In genomic region chr5:143977891-143978448, GRCh38 we compare ENCODE assay signal across 19 cellular contexts.
DNase-seq lines count a peak whose midpoint lies in the region; ATAC-seq, FAIRE-seq and TF ChIP-seq lines count a peak whose summit lies in the region.
"Had no signal": no experiment of that assay in that cellular context is flagged by ENCODE, and none has a peak within 500 bp of the region (broad histone marks: within the 10 kb centered on the region; RNA-seq: fewer than 3 reads in every experiment).

No MANE protein-coding gene starts in this region.

- H3K9me3 ChIP-seq in A549 = no peaks in the 10 kb centered on the region
- H3K9me3 ChIP-seq: psoas muscle had no signal

- TF ChIP-seq RAD21 in A549 (conservative IDR thresholded peaks at IDR 0.05 in 1 of 2, IDR thresholded peaks at IDR 0.05 in 1 of 2) = no peak

- H3K27ac ChIP-seq in A549 = no peak overlapping the region
- H3K27ac ChIP-seq in RWPE1 = no peak overlapping the region
- H3K27ac ChIP-seq: cardiac muscle cell, psoas muscle had no signal

- no peak for TF ChIP-seq POLR2A in A549 (IDR thresholded peaks at IDR 0.05; ENCODE audit: low read length)

- H3K4me2 ChIP-seq in A549 = peak overlapping the region; percentile 44; the same call in 2 of the 3 replicates

- no peak for TF ChIP-seq EP300 in A549 (IDR thresholded peaks at IDR 0.05)

- FAIRE-seq in A549 (lab: Jason Lieb, UNC) = no peak

- DNase-seq in A549 (ENCODE audit: low read depth in 1 of 2, low spot score in 1 of 2) = peak in 1 of 2 experiments; percentile 30
- peak; percentile 47 for DNase-seq in HPDE6-E6E7 (ENCODE audit: extremely low spot score)
- DNase-seq in RWPE1 (ENCODE audit: low spot score) = peak; percentile 84
- peak; percentile 21 for DNase-seq in fibroblast of pulmonary artery (ENCODE audit: low read depth)
- DNase-seq in NCI-H187 (lab: John Stamatoyannopoulos, UW) = no peak
- DNase-seq in retina = no peak
- DNase-seq in NCI-H1105 treated with DMSO at 0.1 percent for 48 hours (lab: John Stamatoyannopoulos, UW) = no peak
- DNase-seq: activated CD4-positive, alpha-beta T cell treated with anti-CD3 and anti-CD28 coated beads for 1 hour; activated naive CD8-positive, alpha-beta T cell treated with anti-CD3 and anti-CD28 coated beads, Interleukin-2, amount 50 U/mL, for 24 hours; DMS153; HFFc6; KBM-7; NCI-H1092 treated with DMSO at 0.1 percent for 48 hours; NCI-H2107; psoas muscle had no signal

- ATAC-seq in A549 (no peak), GM21367 (IDR thresholded peaks at IDR 0.05; ENCODE audit: unreplicated experiment) (no peak)
- ATAC-seq: activated naive CD8-positive, alpha-beta T cell treated with anti-CD3 and anti-CD28 coated beads, Interleukin-2, amount 50 U/mL, for 24 hours; activated T-helper 17 cell treated with anti-CD3 and anti-CD28 coated beads, Interleukin-2, amount 50 U/mL, for 72 hours; esophagus mucosa; psoas muscle had no signal

- POLR2A ChIA-PET in A549 (lab: Yijun Ruan, JAX) (no interaction called here), RWPE1 (lab: Yijun Ruan, JAX; ENCODE audit: low non-redundant PET) (no interaction called here)

- TF ChIP-seq CTCF in A549 (IDR thresholded peaks at IDR 0.05) (no peak), RWPE1 (conservative IDR thresholded peaks at IDR 0.05; ENCODE audit: low read depth) (no peak), fibroblast of pulmonary artery (IDR thresholded peaks at IDR 0.05; ENCODE audit: low read length, missing control alignments) (no peak)

- peaks cover 11% of the 10 kb centered on the region; the same call in 2 of the 3 replicates for H3K4me1 ChIP-seq in A549
- H3K4me1 ChIP-seq: psoas muscle had no signal

- H3K4me3 ChIP-seq in A549 (no peak overlapping the region), fibroblast of pulmonary artery (replicated peaks; ENCODE audit: low read depth, low read length) (no peak overlapping the region)
- H3K4me3 ChIP-seq: cardiac muscle cell, psoas muscle had no signal

- CTCF ChIA-PET in A549 (lab: Yijun Ruan, JAX) (interaction anchor here (0.7 to 1.6 kb wide), 3 partner anchors 10 to 153 kb away, joined by 3 read pairs; no protein-coding TSS in a partner anchor), RWPE1 (lab: Yijun Ruan, JAX) (interaction anchor here (0.7 to 1.4 kb wide), 3 partner anchors 10 to 1062 kb away, joined by 3 to 6 read pairs (median 4); no protein-coding TSS in a partner anchor)

- 3% methylated on average over 1 of the region's 1 CpG for WGBS in A549 (ENCODE audit: missing lambda C conversion rate)

TF ChIP-seq in A549, 52 proteins besides CTCF, POLR2A, EP300 and RAD21:
- TF ChIP-seq MAFK (IDR thresholded peaks at IDR 0.05; ENCODE audit: partially characterized antibody) (peak; percentile 63), GATA3 (IDR thresholded peaks at IDR 0.05; ENCODE audit: borderline replicate concordance) (peak; percentile 56; the same call in 1 of the 2 replicates), FOSB (CRISPR knock-in tag; IDR thresholded peaks at IDR 0.05) (no peak), FOSL2 (IDR thresholded peaks at IDR 0.05) (no peak), FOSL2 (CRISPR knock-in tag; IDR thresholded peaks at IDR 0.05) (peak; percentile 7; the same call in 1 of the 2 replicates), EHMT2 (IDR thresholded peaks at IDR 0.05; ENCODE audit: low read depth) (no peak), PBX3 (IDR thresholded peaks at IDR 0.05) (no peak), TP53 (CRISPR knock-in tag; IDR thresholded peaks at IDR 0.05) (no peak), MAZ (IDR thresholded peaks at IDR 0.05; ENCODE audit: borderline replicate concordance, low read depth, low read length) (no peak), NR3C1 (IDR thresholded peaks at IDR 0.05) (no peak), ZC3H11A (IDR thresholded peaks at IDR 0.05) (no peak), TFCP2L1 (CRISPR knock-in tag; IDR thresholded peaks at IDR 0.05) (no peak), KDM1A (IDR thresholded peaks at IDR 0.05; ENCODE audit: low read depth) (no peak), CBX8 (IDR thresholded peaks at IDR 0.05) (no peak), RARB (CRISPR knock-in tag; IDR thresholded peaks at IDR 0.05) (no peak), KDM5A (IDR thresholded peaks at IDR 0.05) (no peak), JUNB (IDR thresholded peaks at IDR 0.05) (no peak), NPAS2 (CRISPR knock-in tag; IDR thresholded peaks at IDR 0.05; ENCODE audit: borderline replicate concordance) (no peak), CBX2 (IDR thresholded peaks at IDR 0.05; ENCODE audit: borderline replicate concordance, low read depth) (no peak), NFE2L2 (conservative IDR thresholded peaks at IDR 0.05; ENCODE audit: low read length) (no peak), USF2 (IDR thresholded peaks at IDR 0.05) (no peak), BHLHE40 (IDR thresholded peaks at IDR 0.05; ENCODE audit: low read depth, low read length) (no peak), ZFP36 (IDR thresholded peaks at IDR 0.05; ENCODE audit: borderline replicate concordance, partially characterized antibody) (no peak), PHF8 (IDR thresholded peaks at IDR 0.05; ENCODE audit: borderline replicate concordance, low read depth) (no peak), MAX (IDR thresholded peaks at IDR 0.05) (no peak), ELK1 (IDR thresholded peaks at IDR 0.05; ENCODE audit: low read depth, low read length) (no peak), SMC3 (IDR thresholded peaks at IDR 0.05) (no peak)

Comparison
In these comparisons a context has a peak if more than half of its experiments do, and no peak if none do; other contexts are left out.
1. DNase-seq: peak in HPDE6-E6E7 (single experiment), RWPE1 (single experiment) and fibroblast of pulmonary artery (single experiment); none in NCI-H187 (0 of 2), retina (single experiment) and NCI-H1105 treated with DMSO at 0.1 percent for 48 hours (single experiment).